23 cellular contexts compared by ENCODE assay signal in the genomic region with DNA sequence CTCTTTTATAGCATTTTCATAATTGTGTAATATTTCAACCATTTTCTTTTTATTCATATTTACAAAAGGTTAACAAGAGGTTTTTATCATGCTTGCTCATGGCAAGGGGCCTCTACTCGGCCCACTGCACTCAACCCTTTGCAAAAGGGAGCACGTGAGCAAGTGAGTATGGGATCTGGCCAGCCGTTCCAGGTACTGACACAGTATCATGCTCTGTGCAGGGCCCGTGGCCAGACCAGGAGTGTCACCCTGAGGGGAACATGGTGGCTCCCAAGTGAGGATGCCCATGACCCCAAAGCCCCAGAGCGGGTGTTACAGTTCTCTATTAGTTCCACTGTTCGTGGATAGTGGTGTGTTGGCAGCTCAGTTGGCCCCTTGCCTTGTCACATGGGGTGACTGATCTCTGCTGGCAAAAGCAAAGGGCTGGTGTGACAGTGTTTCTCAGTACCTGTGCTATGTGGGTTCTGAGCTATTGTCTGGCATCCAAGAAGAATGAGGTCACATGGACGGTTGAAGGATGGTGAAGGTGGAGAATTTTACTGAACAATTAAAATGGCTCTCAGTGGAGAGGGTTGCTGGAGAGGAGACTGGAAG.
"Had no signal": no experiment of that assay in that cellular context is flagged by ENCODE, and none has a peak within 500 bp of the region (broad histone marks: within the 10 kb centered on the region; RNA-seq: fewer than 3 reads in every experiment).

No MANE protein-coding gene starts in this region.

- ATAC-seq: K562 had no signal

- H3K9me3 ChIP-seq: SK-N-SH had no signal

- H3K4me3 ChIP-seq: K562 had no signal

- FAIRE-seq: HTR-8/SVneo, K562, RCC 7860 had no signal

- DNase-seq: Kasumi-1, MM.1S, NCI-H1092 treated with DMSO at 0.1 percent for 48 hours, NCI-H1436, NCI-H187, NCI-H2029, NCI-H2081 treated with DMSO at 0.1 percent for 48 hours, NCI-H2171, NCI-H226, NCI-H446, NCI-H510A, NCI-H524 treated with DMSO at 0.1 percent for 48 hours, NCI-H69, NCI-H774, RPMI8226, SHP77, SK-N-SH, SW 1271 had no signal

- H3K27ac ChIP-seq: HL-60, KMS-11 had no signal
